Comparison of ENCODE assay signal across 16 cellular contexts in the genomic region with DNA sequence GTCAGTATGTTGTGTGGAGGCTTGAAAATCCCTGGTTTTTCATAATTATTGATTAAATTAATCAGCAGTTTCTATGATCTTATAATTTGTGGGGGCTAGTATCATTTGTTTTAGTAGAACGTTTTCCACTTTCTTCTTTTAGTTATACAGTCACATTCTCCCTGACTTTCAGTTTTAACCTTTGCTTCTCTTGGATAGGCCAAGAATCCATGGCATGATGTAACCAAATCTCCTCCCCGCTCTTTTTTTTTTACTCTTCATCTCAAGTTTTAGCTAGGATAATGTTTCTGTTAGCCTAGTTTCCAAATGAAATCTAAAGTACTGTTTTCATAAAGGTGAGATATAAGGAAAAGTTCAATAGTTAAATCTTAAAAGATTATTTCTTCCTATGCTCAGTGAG.
A peak's percentile ranks its signal among the peaks of the same experiment; 100 is the strongest.
DNase-seq lines count a peak whose midpoint lies in the region; ATAC-seq and TF ChIP-seq lines count a peak whose summit lies in the region.
"Had no signal": no experiment of that assay in that cellular context is flagged by ENCODE, and none has a peak within 500 bp of the region (broad histone marks: within the 10 kb centered on the region; RNA-seq: fewer than 3 reads in every experiment).

No MANE protein-coding gene starts in this region.

- no peaks in the 10 kb centered on the region for H3K9me3 ChIP-seq in IMR-90 (ENCODE audit: control insufficient read depth, insufficient read depth, low read length)
- H3K9me3 ChIP-seq in osteoblast (ENCODE audit: low read depth, low read length) = no peaks in the 10 kb centered on the region
- H3K9me3 ChIP-seq: BLaER1 treated with 17β-estradiol and CSF1 and Interleukin-3, amounts not matched to agents 10 nM and 100 nM; HAP-1 had no signal

- H3K4me1 ChIP-seq in IMR-90 (ENCODE audit: control insufficient read depth, insufficient read depth, low read length) = no peaks in the 10 kb centered on the region
- no peaks in the 10 kb centered on the region for H3K4me1 ChIP-seq in osteoblast (ENCODE audit: insufficient read depth, low read length)
- H3K4me1 ChIP-seq: BLaER1 treated with 17β-estradiol and CSF1 and Interleukin-3, amounts not matched to agents 10 nM and 100 nM had no signal

- H4K91ac ChIP-seq in IMR-90 (ENCODE audit: insufficient read depth, low read depth, low read length) = no peak overlapping the region

- no CpG with 5 or more reads among the region's 2 CpGs for WGBS in IMR-90 (ENCODE audit: extremely low coverage in 2 of 2, insufficient read length in 1 of 2), 2 experiments

- H3K23ac ChIP-seq in IMR-90 (ENCODE audit: low read depth, low read length) = no peak overlapping the region

- no peak for TF ChIP-seq CTCF in IMR-90 (conservative IDR thresholded peaks at IDR 0.05; ENCODE audit: low read depth, low read length)
- no peak for TF ChIP-seq CTCF in choroid plexus epithelial cell (conservative IDR thresholded peaks at IDR 0.05; ENCODE audit: low read depth, low read length)
- TF ChIP-seq CTCF in osteoblast (IDR thresholded peaks at IDR 0.05; ENCODE audit: extremely low read depth, low read depth, low read length) = no peak

- no peak for TF ChIP-seq POLR2A in IMR-90 (IDR thresholded peaks at IDR 0.05; ENCODE audit: low read depth, low read length)

- BruUV-seq in IMR-90 (replicated peaks; lab: Mats Ljungman, UMichigan) = no TSS peak

- H3K79me2 ChIP-seq in osteoblast (ENCODE audit: insufficient read depth, low read length) = no peaks in the 10 kb centered on the region

- H4K5ac ChIP-seq in IMR-90 (ENCODE audit: low read depth, low read length) = no peak overlapping the region

- H3K9me1 ChIP-seq in IMR-90 (ENCODE audit: insufficient read depth, low read length) = no peaks in the 10 kb centered on the region; the same call in 1 of the 2 replicates

- no peak overlapping the region for H2AK9ac ChIP-seq in IMR-90 (replicated peaks; ENCODE audit: low read depth, low read length, poor library complexity)

- no peak overlapping the region for H2BK15ac ChIP-seq in IMR-90 (ENCODE audit: low read depth, low read length)

- peak; percentile 67 for ATAC-seq in IMR-90 (ENCODE audit: low read depth)
- ATAC-seq in SK-N-SH treated with all-trans-retinoic acid at 6 μM for 48 hours = no peak
- ATAC-seq: CD8-positive, alpha-beta T cell had no signal

- TF ChIP-seq RAD21 in IMR-90 (IDR thresholded peaks at IDR 0.05; ENCODE audit: low read length) = no peak

- H3K14ac ChIP-seq in IMR-90 (replicated peaks; ENCODE audit: low read depth, low read length) = no peak overlapping the region

- H4K20me1 ChIP-seq in IMR-90 (ENCODE audit: insufficient read depth, low read length) (no peaks in the 10 kb centered on the region), osteoblast (ENCODE audit: insufficient read depth, low read length) (no peaks in the 10 kb centered on the region)
- H4K20me1 ChIP-seq: BLaER1 treated with 17β-estradiol and CSF1 and Interleukin-3, amounts not matched to agents 10 nM and 100 nM had no signal

- H2BK20ac ChIP-seq in IMR-90 (ENCODE audit: low read depth, low read length) = no peak overlapping the region

- no peak overlapping the region for H3K9ac ChIP-seq in IMR-90 (ENCODE audit: low read depth, low read length)
- H3K9ac ChIP-seq: BLaER1 treated with 17β-estradiol and CSF1 and Interleukin-3, amounts not matched to agents 10 nM and 100 nM had no signal

- CTCF ChIA-PET in IMR-90 (lab: Yijun Ruan, JAX) = no interaction called here

- H3K4ac ChIP-seq in IMR-90 (ENCODE audit: low read depth, low read length) = no peak overlapping the region

- H3K27me3 ChIP-seq in IMR-90 (ENCODE audit: control insufficient read depth, insufficient read depth, low read length) (no peaks in the 10 kb centered on the region), osteoblast (ENCODE audit: insufficient read depth, low read length) (no peaks in the 10 kb centered on the region)
- H3K27me3 ChIP-seq: BLaER1 treated with 17β-estradiol and CSF1 and Interleukin-3, amounts not matched to agents 10 nM and 100 nM had no signal

- in situ Hi-C loops in IMR-90 (cut with MboI; ENCODE audit: low sequenced_read_pairs) = no loop called here

- DNase-seq in AG08396 (ENCODE audit: low spot score) (peak; percentile 11), IMR-90 (peak; percentile 24), choroid plexus epithelial cell (ENCODE audit: low read depth) (peak; percentile 15), iris pigment epithelial cell (ENCODE audit: low read depth) (peak; percentile 28), osteoblast (ENCODE audit: insufficient read length, low spot score, missing footprints) (no peak), 8988T (no peak)
- no peak for DNase-seq in central memory CD4-positive, alpha-beta T cell
- DNase-seq: Calu3; CD8-positive, alpha-beta T cell; DMS 273 treated with DMSO at 0.1 percent for 48 hours; DMS53; DND-41 had no signal

- H4K8ac ChIP-seq in IMR-90 (ENCODE audit: low read depth in 2 of 2, low read length in 2 of 2) = no peak overlapping the region

- dilution Hi-C loops in IMR-90 (cut with HindIII; ENCODE audit: low sequenced_read_pairs, unreplicated experiment) = no loop called here

- POLR2A ChIA-PET in IMR-90 (lab: Charles Lee; ENCODE audit: unreplicated experiment) = no interaction called here

- H3K4me2 ChIP-seq in IMR-90 (ENCODE audit: low read depth, low read length) = no peak overlapping the region
- H3K4me2 ChIP-seq in osteoblast (ENCODE audit: insufficient read depth, low read length) = no peak overlapping the region
- H3K4me2 ChIP-seq: BLaER1 treated with 17β-estradiol and CSF1 and Interleukin-3, amounts not matched to agents 10 nM and 100 nM had no signal

- intact Hi-C loops in IMR-90 (cut with micrococcal nuclease) = no loop called here

- H3K4me3 ChIP-seq in IMR-90 (ENCODE audit: insufficient read depth, low read depth, low read length) (no peak overlapping the region), choroid plexus epithelial cell (ENCODE audit: low read depth, low read length) (no peak overlapping the region), osteoblast (ENCODE audit: insufficient read depth, low read length) (no peak overlapping the region)
- H3K4me3 ChIP-seq: BLaER1 treated with 17β-estradiol and CSF1 and Interleukin-3, amounts not matched to agents 10 nM and 100 nM; HAP-1 had no signal

- H3K27ac ChIP-seq in IMR-90 (ENCODE audit: insufficient read depth, low read length) (no peak overlapping the region), osteoblast (ENCODE audit: low read depth, low read length) (no peak overlapping the region)
- H3K27ac ChIP-seq: 22Rv1; BLaER1 treated with 17β-estradiol and CSF1 and Interleukin-3, amounts not matched to agents 10 nM and 100 nM had no signal

- H2BK120ac ChIP-seq in IMR-90 (ENCODE audit: low read depth, low read length) = no peak overlapping the region

- no peaks in the 10 kb centered on the region for H3K36me3 ChIP-seq in IMR-90 (ENCODE audit: control insufficient read depth, insufficient read depth, low read length)
- H3K36me3 ChIP-seq in osteoblast (ENCODE audit: insufficient read depth, low read length) = no peaks in the 10 kb centered on the region
- H3K36me3 ChIP-seq: BLaER1 treated with 17β-estradiol and CSF1 and Interleukin-3, amounts not matched to agents 10 nM and 100 nM; HAP-1 had no signal

- H2AK5ac ChIP-seq in IMR-90 (ENCODE audit: low read depth, low read length) = no peak overlapping the region

- no peak overlapping the region for H2AFZ ChIP-seq in IMR-90 (replicated peaks; ENCODE audit: low read length, poor library complexity)
- no peak overlapping the region for H2AFZ ChIP-seq in osteoblast (ENCODE audit: low read length)

- H2BK5ac ChIP-seq in IMR-90 (ENCODE audit: low read depth, low read length, poor library complexity, severe bottlenecking) = no peak overlapping the region

- H3K79me1 ChIP-seq in IMR-90 (ENCODE audit: low read depth in 1 of 2, low read length in 2 of 2) = no peaks in the 10 kb centered on the region; a peak in 1 of 4 replicates

- no peak overlapping the region for H3K18ac ChIP-seq in IMR-90 (ENCODE audit: low read depth, low read length)

- no peak overlapping the region for H3K56ac ChIP-seq in IMR-90 (ENCODE audit: extremely low read depth, insufficient read depth, low read length)

TF ChIP-seq in IMR-90, 13 proteins besides CTCF, POLR2A, EP300 and RAD21 (continues in another document):
- TF ChIP-seq SMC3 (IDR thresholded peaks at IDR 0.05; ENCODE audit: low read depth, low read length) (no peak), RFX5 (IDR thresholded peaks at IDR 0.05; ENCODE audit: low read depth, low read length) (no peak), CEBPB (IDR thresholded peaks at IDR 0.05; ENCODE audit: low read depth, low read length) (no peak), BHLHE40 (IDR thresholded peaks at IDR 0.05; ENCODE audit: low read depth, low read length) (no peak), FOS (IDR thresholded peaks at IDR 0.05; ENCODE audit: low read depth, low read length) (no peak)
- TF ChIP-seq, protein P1, sequence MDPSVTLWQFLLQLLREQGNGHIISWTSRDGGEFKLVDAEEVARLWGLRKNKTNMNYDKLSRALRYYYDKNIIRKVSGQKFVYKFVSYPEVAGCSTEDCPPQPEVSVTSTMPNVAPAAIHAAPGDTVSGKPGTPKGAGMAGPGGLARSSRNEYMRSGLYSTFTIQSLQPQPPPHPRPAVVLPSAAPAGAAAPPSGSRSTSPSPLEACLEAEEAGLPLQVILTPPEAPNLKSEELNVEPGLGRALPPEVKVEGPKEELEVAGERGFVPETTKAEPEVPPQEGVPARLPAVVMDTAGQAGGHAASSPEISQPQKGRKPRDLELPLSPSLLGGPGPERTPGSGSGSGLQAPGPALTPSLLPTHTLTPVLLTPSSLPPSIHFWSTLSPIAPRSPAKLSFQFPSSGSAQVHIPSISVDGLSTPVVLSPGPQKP (IDR thresholded peaks at IDR 0.05; ENCODE audit: borderline replicate concordance, low read depth, low read length) = no peak

TF ChIP-seq in SK-N-SH treated with all-trans-retinoic acid at 6 μM for 48 hours, 23 proteins besides CTCF, POLR2A, EP300 and RAD21 (continues in another document):
- TF ChIP-seq TOX (CRISPR knock-in tag; IDR thresholded peaks at IDR 0.05; ENCODE audit: borderline replicate concordance) = no peak
- TF ChIP-seq GLIS3 (CRISPR knock-in tag; IDR thresholded peaks at IDR 0.05) = no peak
- no peak for TF ChIP-seq BACH2 (CRISPR knock-in tag; IDR thresholded peaks at IDR 0.05; ENCODE audit: borderline replicate concordance)
- no peak for TF ChIP-seq TCF4 (CRISPR knock-in tag; IDR thresholded peaks at IDR 0.05; ENCODE audit: borderline replicate concordance)
- TF ChIP-seq ZNF8 (CRISPR knock-in tag; IDR thresholded peaks at IDR 0.05) = no peak
- TF ChIP-seq, protein P2, sequence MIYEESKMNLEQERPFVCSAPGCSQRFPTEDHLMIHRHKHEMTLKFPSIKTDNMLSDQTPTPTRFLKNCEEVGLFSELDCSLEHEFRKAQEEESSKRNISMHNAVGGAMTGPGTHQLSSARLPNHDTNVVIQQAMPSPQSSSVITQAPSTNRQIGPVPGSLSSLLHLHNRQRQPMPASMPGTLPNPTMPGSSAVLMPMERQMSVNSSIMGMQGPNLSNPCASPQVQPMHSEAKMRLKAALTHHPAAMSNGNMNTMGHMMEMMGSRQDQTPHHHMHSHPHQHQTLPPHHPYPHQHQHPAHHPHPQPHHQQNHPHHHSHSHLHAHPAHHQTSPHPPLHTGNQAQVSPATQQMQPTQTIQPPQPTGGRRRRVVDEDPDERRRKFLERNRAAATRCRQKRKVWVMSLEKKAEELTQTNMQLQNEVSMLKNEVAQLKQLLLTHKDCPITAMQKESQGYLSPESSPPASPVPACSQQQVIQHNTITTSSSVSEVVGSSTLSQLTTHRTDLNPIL (CRISPR knock-in tag; IDR thresholded peaks at IDR 0.05; ENCODE audit: low read depth) = no peak
- no peak for TF ChIP-seq ZC3H10 (CRISPR knock-in tag; IDR thresholded peaks at IDR 0.05)

Comparison
In these comparisons a context has a peak if more than half of its experiments do, and no peak if none do; other contexts are left out.
1. DNase-seq: peak in AG08396 (single experiment), IMR-90 (single experiment), choroid plexus epithelial cell (single experiment) and iris pigment epithelial cell (single experiment); none in osteoblast (single experiment), central memory CD4-positive, alpha-beta T cell (single experiment) and 8988T (single experiment).